Comparison of ENCODE assay signal across 2 cellular contexts in the genomic region with DNA sequence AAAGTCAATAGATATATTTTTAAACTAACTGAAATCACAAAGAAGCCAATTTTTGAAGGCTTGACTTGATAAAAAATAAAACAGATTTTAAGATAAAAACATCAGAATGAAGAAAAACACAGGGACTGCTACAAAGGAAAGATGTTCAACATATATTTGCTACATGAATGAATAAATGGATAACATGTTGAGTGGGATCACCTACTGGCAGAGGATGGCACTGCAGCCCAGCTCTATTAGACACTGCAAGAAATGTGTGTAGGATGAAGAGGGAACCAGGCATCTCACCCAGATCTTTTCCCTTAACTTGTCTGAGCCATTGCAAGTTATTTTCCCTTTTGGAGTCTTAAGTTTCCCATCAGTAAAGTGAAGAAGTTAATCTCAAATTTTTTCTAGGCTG.
TF ChIP-seq lines count a peak whose summit lies in the region.

No MANE protein-coding gene starts in this region.

TF ChIP-seq in GM23338, 12 proteins besides CTCF, POLR2A, EP300 and RAD21 (continues in another document):
- no peak for TF ChIP-seq ZNF114 (CRISPR knock-in tag; IDR thresholded peaks at IDR 0.05)
- no peak for TF ChIP-seq JUNB (IDR thresholded peaks at IDR 0.05; ENCODE audit: unreplicated experiment)
- TF ChIP-seq ZNF462 (CRISPR knock-in tag; IDR thresholded peaks at IDR 0.05): no peak
- no peak for TF ChIP-seq EZH2phosphoT487 (IDR thresholded peaks at IDR 0.05; ENCODE audit: unreplicated experiment)
- no peak for TF ChIP-seq POLR2AphosphoS5 (IDR thresholded peaks at IDR 0.05; ENCODE audit: low read depth)
- no peak for TF ChIP-seq ETS1 (IDR thresholded peaks at IDR 0.05)
- no peak for TF ChIP-seq STAT1 (IDR thresholded peaks at IDR 0.05; ENCODE audit: unreplicated experiment)
- TF ChIP-seq, protein P1, sequence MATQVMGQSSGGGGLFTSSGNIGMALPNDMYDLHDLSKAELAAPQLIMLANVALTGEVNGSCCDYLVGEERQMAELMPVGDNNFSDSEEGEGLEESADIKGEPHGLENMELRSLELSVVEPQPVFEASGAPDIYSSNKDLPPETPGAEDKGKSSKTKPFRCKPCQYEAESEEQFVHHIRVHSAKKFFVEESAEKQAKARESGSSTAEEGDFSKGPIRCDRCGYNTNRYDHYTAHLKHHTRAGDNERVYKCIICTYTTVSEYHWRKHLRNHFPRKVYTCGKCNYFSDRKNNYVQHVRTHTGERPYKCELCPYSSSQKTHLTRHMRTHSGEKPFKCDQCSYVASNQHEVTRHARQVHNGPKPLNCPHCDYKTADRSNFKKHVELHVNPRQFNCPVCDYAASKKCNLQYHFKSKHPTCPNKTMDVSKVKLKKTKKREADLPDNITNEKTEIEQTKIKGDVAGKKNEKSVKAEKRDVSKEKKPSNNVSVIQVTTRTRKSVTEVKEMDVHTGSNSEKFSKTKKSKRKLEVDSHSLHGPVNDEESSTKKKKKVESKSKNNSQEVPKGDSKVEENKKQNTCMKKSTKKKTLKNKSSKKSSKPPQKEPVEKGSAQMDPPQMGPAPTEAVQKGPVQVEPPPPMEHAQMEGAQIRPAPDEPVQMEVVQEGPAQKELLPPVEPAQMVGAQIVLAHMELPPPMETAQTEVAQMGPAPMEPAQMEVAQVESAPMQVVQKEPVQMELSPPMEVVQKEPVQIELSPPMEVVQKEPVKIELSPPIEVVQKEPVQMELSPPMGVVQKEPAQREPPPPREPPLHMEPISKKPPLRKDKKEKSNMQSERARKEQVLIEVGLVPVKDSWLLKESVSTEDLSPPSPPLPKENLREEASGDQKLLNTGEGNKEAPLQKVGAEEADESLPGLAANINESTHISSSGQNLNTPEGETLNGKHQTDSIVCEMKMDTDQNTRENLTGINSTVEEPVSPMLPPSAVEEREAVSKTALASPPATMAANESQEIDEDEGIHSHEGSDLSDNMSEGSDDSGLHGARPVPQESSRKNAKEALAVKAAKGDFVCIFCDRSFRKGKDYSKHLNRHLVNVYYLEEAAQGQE (IDR thresholded peaks at IDR 0.05; ENCODE audit: unreplicated experiment): no peak
- no peak for TF ChIP-seq NANOG (IDR thresholded peaks at IDR 0.05; ENCODE audit: borderline replicate concordance)
- no peak for TF ChIP-seq CREB1 (CRISPR knock-in tag; IDR thresholded peaks at IDR 0.05; ENCODE audit: low read depth)

TF ChIP-seq in GM12878, 131 proteins besides CTCF, POLR2A, EP300 and RAD21:
- no peak for TF ChIP-seq EZH2 (IDR thresholded peaks at IDR 0.05; ENCODE audit: borderline replicate concordance, control insufficient read depth, low read depth, low read length)
- TF ChIP-seq BACH1 (IDR thresholded peaks at IDR 0.05; ENCODE audit: borderline replicate concordance): no peak
- no peak for TF ChIP-seq CREB1 (IDR thresholded peaks at IDR 0.05; ENCODE audit: low read depth)
- TF ChIP-seq ZBED1 (IDR thresholded peaks at IDR 0.05; ENCODE audit: borderline replicate concordance): no peak
